8 cellular contexts compared by ENCODE assay signal in the genomic region with DNA sequence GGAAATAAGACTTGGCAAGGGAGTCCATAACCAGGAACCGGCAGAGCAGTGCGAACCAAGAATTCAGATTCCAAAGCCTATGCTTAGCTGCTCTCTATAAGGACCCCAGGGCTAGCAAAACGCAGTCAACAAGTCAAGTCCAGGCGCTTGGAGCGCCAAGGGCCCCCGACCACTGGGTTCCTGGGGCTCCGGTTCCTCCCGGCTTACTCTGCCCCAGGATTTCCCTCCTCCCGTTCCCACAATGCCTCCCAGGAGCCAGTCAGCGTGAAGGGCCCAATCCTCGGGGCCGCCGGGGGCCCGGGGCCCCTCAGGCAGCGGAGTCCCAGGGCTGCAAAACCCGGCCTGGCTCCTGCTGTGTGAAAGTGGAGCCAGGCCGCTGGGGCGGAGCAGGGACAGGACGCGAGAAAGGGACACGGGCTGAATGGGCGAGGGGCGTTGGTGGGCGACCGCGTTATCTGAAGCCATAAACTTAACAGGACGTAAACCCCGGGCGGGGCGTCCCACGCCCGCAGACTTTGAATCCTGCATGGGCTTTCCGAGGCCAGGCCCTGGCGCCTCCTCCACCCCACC. TPM values are rescaled to one million over a fixed set of nuclear protein-coding genes. Genes with fewer than 3 reads are reported as not detected.
DNase-seq lines count a peak whose midpoint lies in the region; ATAC-seq and TF ChIP-seq lines count a peak whose summit lies in the region.

No MANE protein-coding gene starts in this region.

- TF ChIP-seq CTCF in Calu3 (IDR thresholded peaks at IDR 0.05; ENCODE audit: unreplicated experiment) (no peak), heart left ventricle (IDR thresholded peaks at IDR 0.05) (no peak), uterus (IDR thresholded peaks at IDR 0.05) (peak in 1 of 4 experiments; percentile 34)

- H3K27me3 ChIP-seq in heart left ventricle (peaks cover 0 to 3% (median 0%) of the 10 kb centered on the region in 9 donors), uterus (peaks cover 0 to 3% of the 10 kb centered on the region in 2 donors)

- intact Hi-C loops in Calu3 (cut with micrococcal nuclease; ENCODE audit: unreplicated experiment): no loop called here
- intact Hi-C loops in heart left ventricle (cut with DNase I): loop anchor here in 1 of 10 donors (5.0 kb wide), 1 partner anchor 74 kb away; no protein-coding TSS in a partner anchor
- intact Hi-C loops in uterus (cut with DNase I; ENCODE audit: low total_unique reads): no loop called here

- peaks cover 0 to 20% (median 2%) of the 10 kb centered on the region in 12 donors for H3K4me1 ChIP-seq in heart left ventricle
- H3K4me1 ChIP-seq in uterus: no peaks in the 10 kb centered on the region

- TF ChIP-seq POLR2A in heart left ventricle (IDR thresholded peaks at IDR 0.05) (peak in 1 of 2 donors; percentile 34), uterus (IDR thresholded peaks at IDR 0.05) (peak in 1 of 2 donors; percentile 52)

- DNase-seq in Calu3 (no peak), RPMI7951 (ENCODE audit: low read depth) (peak; percentile 72), heart left ventricle (peak; percentile 76 to 88 (median 85)), pons (ENCODE audit: low spot score) (peak; percentile 31), uterus (peak; percentile 63 to 67)
- peak; percentile 65 for DNase-seq in activated naive CD8-positive, alpha-beta T cell treated with anti-CD3 and anti-CD28 coated beads, Interleukin-2, amount 50 U/mL, for 24 hours

- no TSS peak for BruUV-seq in Calu3 (replicated peaks; lab: Mats Ljungman, UMichigan)

- H3K36me3 Mint-ChIP-seq in Calu3 (ENCODE audit: insufficient read depth, unreplicated experiment): peaks cover 100% of the 10 kb centered on the region
- H3K36me3 Mint-ChIP-seq in activated naive CD8-positive, alpha-beta T cell treated with anti-CD3 and anti-CD28 coated beads, Interleukin-2, amount 50 U/mL, for 24 hours (ENCODE audit: low read depth): no peaks in the 10 kb centered on the region

- peak overlapping the region; percentile 76 for H3K4me3 Mint-ChIP-seq in Calu3 (ENCODE audit: low read depth, unreplicated experiment)
- no peak overlapping the region for H3K4me3 Mint-ChIP-seq in activated naive CD8-positive, alpha-beta T cell treated with anti-CD3 and anti-CD28 coated beads, Interleukin-2, amount 50 U/mL, for 24 hours

- no peaks in the 10 kb centered on the region for H3K27me3 Mint-ChIP-seq in Calu3 (ENCODE audit: unreplicated experiment)
- H3K27me3 Mint-ChIP-seq in activated naive CD8-positive, alpha-beta T cell treated with anti-CD3 and anti-CD28 coated beads, Interleukin-2, amount 50 U/mL, for 24 hours: peaks cover 3% of the 10 kb centered on the region

- H3K27ac ChIP-seq in heart left ventricle (peak overlapping the region in 7 of 12 donors; percentile 41 to 82 (median 76)), uterus (peak overlapping the region; percentile 69 to 83)

- H3K4me1 Mint-ChIP-seq in Calu3 (ENCODE audit: low read depth, unreplicated experiment): peaks cover 43% of the 10 kb centered on the region
- H3K4me1 Mint-ChIP-seq in activated naive CD8-positive, alpha-beta T cell treated with anti-CD3 and anti-CD28 coated beads, Interleukin-2, amount 50 U/mL, for 24 hours: peaks cover 10% of the 10 kb centered on the region

- H3K4me3 ChIP-seq in heart left ventricle (peak overlapping the region; percentile 17 to 69 (median 54)), uterus (peak overlapping the region; percentile 30 to 48)

- H3K36me3 ChIP-seq in heart left ventricle (peaks cover 0 to 17% (median 0%) of the 10 kb centered on the region in 9 donors), uterus (no peaks in the 10 kb centered on the region)

- WGBS in heart left ventricle, 4 donors: 5 to 15% (median 7%) methylated on average over 14 to 34 of the region's 34 CpGs

- H3K9me3 ChIP-seq in heart left ventricle (no peaks in the 10 kb centered on the region), uterus (no peaks in the 10 kb centered on the region)

- H3K27ac Mint-ChIP-seq in Calu3 (ENCODE audit: unreplicated experiment): peak overlapping the region; percentile 97
- H3K27ac Mint-ChIP-seq in activated naive CD8-positive, alpha-beta T cell treated with anti-CD3 and anti-CD28 coated beads, Interleukin-2, amount 50 U/mL, for 24 hours: no peak overlapping the region

- peak; percentile 33 for ATAC-seq in HG03432 (IDR thresholded peaks at IDR 0.05; ENCODE audit: unreplicated experiment)
- peak; percentile 76 for ATAC-seq in activated naive CD8-positive, alpha-beta T cell treated with anti-CD3 and anti-CD28 coated beads, Interleukin-2, amount 50 U/mL, for 24 hours
- ATAC-seq in heart left ventricle: peak; percentile 84 to 95 (median 94)
- no peak for ATAC-seq in GM18861 (IDR thresholded peaks at IDR 0.05; ENCODE audit: unreplicated experiment)

- H3K9me3 Mint-ChIP-seq in Calu3 (ENCODE audit: low read depth, unreplicated experiment): no peaks in the 10 kb centered on the region
- no peaks in the 10 kb centered on the region for H3K9me3 Mint-ChIP-seq in activated naive CD8-positive, alpha-beta T cell treated with anti-CD3 and anti-CD28 coated beads, Interleukin-2, amount 50 U/mL, for 24 hours

- CTCF ChIA-PET in Calu3 (lab: Charles Lee): interaction anchor here (4.3 to 5.4 kb wide), 2 partner anchors 18 to 22 kb away, joined by 23 to 109 read pairs; no protein-coding TSS in a partner anchor

RNA-seq across cellular contexts. Expression of gene KRT8, which starts 1.5 kb away (rescaled TPM):
- total RNA-seq in Calu3 (2022) (2,474 and 2,821 TPM in 2 replicates), heart left ventricle (100 to 1,000 TPM in 6 of 9 donors, 10 to 100 TPM in 3; 79.9 to 210 (median 110) TPM), uterus (10 to 100 TPM in 3 of 4 donors, 1 to 10 TPM in 1; 9.1 to 46.2 (median 36.5) TPM)
- total RNA-seq in RPMI7951 (2014; rRNA removed; shearing (Covaris generic)): 3.5 and 4.7 TPM in 2 replicates
- polyA plus RNA-seq in heart left ventricle: 100 to 1,000 TPM; 139 to 227 TPM

RNA-seq across cellular contexts. Expression of gene KRT18, which starts 45.5 kb away (rescaled TPM):
- total RNA-seq in Calu3 (2022) (1,777 and 1,816 TPM in 2 replicates), heart left ventricle (10 to 100 TPM in 3 of 9 donors, 1 to 10 TPM in 6; 3.4 to 88.2 (median 6.9) TPM), uterus (10 to 100 TPM in 3 of 4 donors, 1 to 10 TPM in 1; 2.6 to 69.2 (median 17.8) TPM)
- 75.0 and 91.8 TPM in 2 replicates for total RNA-seq in RPMI7951 (2014; rRNA removed; shearing (Covaris generic))
- 1 to 10 TPM; 6.1 to 8.7 TPM for polyA plus RNA-seq in heart left ventricle

RNA-seq across cellular contexts. Expression of gene KRT78, which starts 54.6 kb away (rescaled TPM):
- total RNA-seq in Calu3 (2022): 0.59 and 0.69 TPM in 2 replicates
- total RNA-seq in RPMI7951 (2014; rRNA removed; shearing (Covaris generic)): 0.20 and 0.36 TPM in 2 replicates
- not detected for total RNA-seq in heart left ventricle
- polyA plus RNA-seq in heart left ventricle: under 1 TPM in 1 of 2 donors, not detected in 1; 0.14 TPM
- not detected for total RNA-seq in uterus

Comparison
In these comparisons a context has a peak if more than half of its experiments do, and no peak if none do; other contexts are left out.
1. RNA of gene KRT8, which starts 1.5 kb away (total RNA-seq): 2,474 to 2,821 TPM in Calu3; 79.9 to 210 TPM in heart left ventricle, 9.1 to 46.2 TPM in uterus and 3.5 to 4.7 TPM in RPMI7951; every median in the first group is over 10 times any median in the second.
2. RNA of gene KRT18, which starts 45.5 kb away (total RNA-seq): 1,777 to 1,816 TPM in Calu3; 75.0 to 91.8 TPM in RPMI7951, 2.6 to 69.2 TPM in uterus and 3.4 to 88.2 TPM in heart left ventricle; every median in the first group is over 10 times any median in the second.